Comparison of ENCODE assay signal across 13 cellular contexts in the genomic region with DNA sequence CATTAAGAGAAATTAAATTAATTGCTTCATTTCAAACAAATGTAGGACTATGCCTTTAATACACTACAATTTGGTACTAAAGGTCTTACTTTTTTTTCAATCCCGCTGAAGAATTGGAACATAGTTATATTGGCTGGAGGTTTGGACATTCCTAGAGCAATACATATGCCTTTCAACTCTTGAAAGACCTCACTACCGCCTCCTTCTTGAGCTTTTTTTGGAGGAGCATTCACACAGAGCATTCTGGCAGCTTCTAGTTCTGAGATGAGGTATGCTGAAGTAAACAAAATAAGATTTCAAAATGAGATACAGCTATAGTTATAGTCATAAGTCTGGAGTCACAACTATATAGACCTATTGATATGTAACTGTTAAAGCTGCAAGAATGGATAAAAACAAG.
"Had no signal": no experiment of that assay in that cellular context is flagged by ENCODE, and none has a peak within 500 bp of the region (broad histone marks: within the 10 kb centered on the region; RNA-seq: fewer than 3 reads in every experiment).

No MANE protein-coding gene starts in this region.

- H3K9me3 Mint-ChIP-seq: activated CD4-positive, alpha-beta T cell treated with anti-CD3 and anti-CD28 coated beads, Interleukin-2, amount 10 ng/mL, durations not matched to agents 7 days and 5 days; mesothelial cell of epicardium; stimulated activated effector memory CD8-positive, alpha-beta T cell treated with anti-CD3 and anti-CD28 coated beads, Interleukin-12 subunit alpha, Interleukin-12 subunit beta, amount 100 ng/mL, for 72 hours had no signal

- DNase-seq: activated CD4-positive, alpha-beta T cell treated with anti-CD3 and anti-CD28 coated beads, Interleukin-2, amount 10 ng/mL, durations not matched to agents 7 days and 5 days; activated CD8-positive, alpha-beta memory T cell treated with anti-CD3 and anti-CD28 coated beads for 24 hours; activated effector memory CD4-positive, alpha-beta T cell treated with Interleukin-2 at 50 U/mL for 16 hours; cerebellar nuclear complex; dorsolateral prefrontal cortex; hippocampal formation; kidney glomerular epithelial cell; right cardiac atrium; trophoblast cell had no signal

- H3K4me3 ChIP-seq: dorsolateral prefrontal cortex had no signal

- H3K27ac Mint-ChIP-seq: activated CD4-positive, alpha-beta T cell treated with anti-CD3 and anti-CD28 coated beads, Interleukin-2, amount 10 ng/mL, durations not matched to agents 7 days and 5 days; activated naive CD8-positive, alpha-beta T cell; WTC11 had no signal

- H3K4me3 Mint-ChIP-seq: activated CD4-positive, alpha-beta T cell treated with anti-CD3 and anti-CD28 coated beads, Interleukin-2, amount 10 ng/mL, durations not matched to agents 7 days and 5 days; activated naive CD8-positive, alpha-beta T cell; mesothelial cell of epicardium; stimulated activated effector memory CD8-positive, alpha-beta T cell treated with anti-CD3 and anti-CD28 coated beads, Interleukin-12 subunit alpha, Interleukin-12 subunit beta, amount 100 ng/mL, for 72 hours; WTC11 had no signal

- H3K27me3 ChIP-seq: dorsolateral prefrontal cortex had no signal

- H3K27me3 Mint-ChIP-seq: activated CD4-positive, alpha-beta T cell treated with anti-CD3 and anti-CD28 coated beads, Interleukin-2, amount 10 ng/mL, durations not matched to agents 7 days and 5 days; activated naive CD8-positive, alpha-beta T cell had no signal
